ENCODE assay signal across 8 cellular contexts in genomic region chr7:66740302-66740979, GRCh38. TPM values are rescaled to one million over a fixed set of nuclear protein-coding genes. Genes with fewer than 3 reads are reported as not detected.
DNase-seq lines count a peak whose midpoint lies in the region; ATAC-seq and TF ChIP-seq lines count a peak whose summit lies in the region.

Gene RABGEF1, plus strand, starts transcription at chr7:66740733. Its CDS starts 31,167 bp downstream, at chr7:66771900.

- TF ChIP-seq CTCF in BE2C (IDR thresholded peaks at IDR 0.05; ENCODE audit: low read depth, low read length) = no peak
- TF ChIP-seq CTCF in chondrocyte (IDR thresholded peaks at IDR 0.05) = no peak
- TF ChIP-seq CTCF in kidney epithelial cell (IDR thresholded peaks at IDR 0.05; ENCODE audit: insufficient read depth, low read length, poor library complexity, severe bottlenecking) = no peak

- CTCF ChIA-PET in activated CD4-positive, alpha-beta T cell treated with anti-CD3 and anti-CD28 coated beads for 36 hours (lab: Charles Lee) = no interaction called here

- H3K9me3 ChIP-seq in BE2C = no peaks in the 10 kb centered on the region; the same call in 1 of the 2 replicates

- intact Hi-C loops in activated CD4-positive, alpha-beta T cell treated with anti-CD3 and anti-CD28 coated beads for 36 hours (cut with DNase I, micrococcal nuclease) = loop anchor here (1.0 to 10.0 kb wide), 14 partner anchors 58 to 1368 kb away; partner anchors contain the start of genes ASL (in 1 of the 2), KCTD7 (in 1 of the 2), TMEM248 (in 1 of the 2) and TYW1 (in 1 of the 2)

- ATAC-seq in HG03457 (IDR thresholded peaks at IDR 0.05; ENCODE audit: unreplicated experiment) = peak; percentile 85
- ATAC-seq in activated CD4-positive, alpha-beta T cell treated with anti-CD3 and anti-CD28 coated beads for 36 hours = peak; percentile 89

- peaks cover 13% of the 10 kb centered on the region for H3K9me3 Mint-ChIP-seq in activated CD4-positive, alpha-beta T cell treated with anti-CD3 and anti-CD28 coated beads for 36 hours (ENCODE audit: low read depth)
- peaks cover 9% of the 10 kb centered on the region for H3K9me3 Mint-ChIP-seq in chondrocyte (ENCODE audit: low read depth)

- peaks cover 34% of the 10 kb centered on the region for H3K4me1 Mint-ChIP-seq in activated CD4-positive, alpha-beta T cell treated with anti-CD3 and anti-CD28 coated beads for 36 hours
- H3K4me1 Mint-ChIP-seq in chondrocyte (ENCODE audit: low read depth) = peaks cover 35% of the 10 kb centered on the region

- peak within 1 kb of the TSS; percentile 90 for H3K4me3 ChIP-seq in BE2C (ENCODE audit: low read depth, low read length)
- peak within 1 kb of the TSS; percentile 97 for H3K4me3 ChIP-seq in kidney epithelial cell (ENCODE audit: low read depth, low read length)

- H3K36me3 ChIP-seq in BE2C = no peaks in the 10 kb centered on the region
- H3K36me3 ChIP-seq in kidney epithelial cell (ENCODE audit: control insufficient read depth, insufficient read depth, low read length) = no peaks in the 10 kb centered on the region

- DNase-seq in BE2C (peak; percentile 98), GM19240 (ENCODE audit: insufficient read length, low spot score) (peak; percentile 87), NCI-H524 (lab: John Stamatoyannopoulos, UW) (peak; percentile 78 to 90), chondrocyte (ENCODE audit: low spot score) (peak; percentile 98), kidney epithelial cell (ENCODE audit: low read depth) (peak; percentile 71)
- peak; percentile 98 for DNase-seq in activated CD4-positive, alpha-beta T cell treated with anti-CD3 and anti-CD28 coated beads for 36 hours
- DNase-seq in stimulated activated CD4-positive, alpha-beta T cell treated with anti-CD3 and anti-CD28 coated beads, Interleukin-15, amount 100 ng/mL, for 24 hours = peak; percentile 99

- H3K27me3 Mint-ChIP-seq in activated CD4-positive, alpha-beta T cell treated with anti-CD3 and anti-CD28 coated beads for 36 hours = no peaks in the 10 kb centered on the region
- H3K27me3 Mint-ChIP-seq in chondrocyte (ENCODE audit: low read depth) = no peaks in the 10 kb centered on the region

- no peaks in the 10 kb centered on the region for H3K27me3 ChIP-seq in BE2C
- H3K27me3 ChIP-seq in kidney epithelial cell (ENCODE audit: control insufficient read depth, insufficient read depth, low read length) = no peaks in the 10 kb centered on the region

- POLR2A ChIA-PET in activated CD4-positive, alpha-beta T cell treated with anti-CD3 and anti-CD28 coated beads for 36 hours (lab: Charles Lee) = interaction anchor here (0.7 to 1.5 kb wide), 5 partner anchors 14 to 255 kb away, joined by 3 to 5 read pairs (median 4); partner anchors contain the start of gene SBDS

- peaks cover 20% of the 10 kb centered on the region for H3K36me3 Mint-ChIP-seq in activated CD4-positive, alpha-beta T cell treated with anti-CD3 and anti-CD28 coated beads for 36 hours (ENCODE audit: low read depth)
- H3K36me3 Mint-ChIP-seq in chondrocyte (ENCODE audit: low read depth) = peaks cover 8% of the 10 kb centered on the region

- H3K27ac Mint-ChIP-seq in activated CD4-positive, alpha-beta T cell treated with anti-CD3 and anti-CD28 coated beads for 36 hours = peak within 1 kb of the TSS; percentile 91
- H3K27ac Mint-ChIP-seq in chondrocyte (ENCODE audit: unreplicated experiment) = peak within 1 kb of the TSS; percentile 97

- no peaks in the 10 kb centered on the region for H3K4me1 ChIP-seq in BE2C

- peak within 1 kb of the TSS; percentile 98 for H3K4me3 Mint-ChIP-seq in activated CD4-positive, alpha-beta T cell treated with anti-CD3 and anti-CD28 coated beads for 36 hours
- H3K4me3 Mint-ChIP-seq in chondrocyte (ENCODE audit: unreplicated experiment) = peak within 1 kb of the TSS; percentile 90

RNA-seq across cellular contexts. Expression of gene RABGEF1, which starts in this region (rescaled TPM):
- 19.5 TPM for polyA plus RNA-seq in BE2C (2012; ENCODE audit: insufficient read depth, insufficient read length, low read depth)
- 10 to 100 TPM; 19.3 to 22.5 TPM for total RNA-seq in activated CD4-positive, alpha-beta T cell treated with anti-CD3 and anti-CD28 coated beads for 36 hours
- total RNA-seq in chondrocyte (26.8 to 29.5 TPM (median 27.9 TPM) in 3 replicates), kidney epithelial cell (20.6 and 23.2 TPM in 2 replicates)

Comparison
In these comparisons a context has a peak if more than half of its experiments do, and no peak if none do; other contexts are left out.
1. Peak in every context shown above with its lines: DNase-seq, ATAC-seq and H3K4me3 ChIP-seq.